ENCODE assay signal across 9 cellular contexts in genomic region chr19:45526143-45526542, GRCh38. TPM values are rescaled to one million over a fixed set of nuclear protein-coding genes. Genes with fewer than 3 reads are reported as not detected.
DNase-seq lines count a peak whose midpoint lies in the region; ATAC-seq and TF ChIP-seq lines count a peak whose summit lies in the region.
"Had no signal": no experiment of that assay in that cellular context is flagged by ENCODE, and none has a peak within 500 bp of the region (broad histone marks: within the 10 kb centered on the region; RNA-seq: fewer than 3 reads in every experiment).

No MANE protein-coding gene starts in this region.

- H3K27ac ChIP-seq in body of pancreas: peak overlapping the region in 2 of 4 donors; percentile 63 to 79
- peak overlapping the region; percentile 58 for H3K27ac ChIP-seq in layer of hippocampus (ENCODE audit: low read depth, low read length)
- peak overlapping the region in 1 of 2 donors; percentile 9 for H3K27ac ChIP-seq in ascending aorta

- intact Hi-C loops in body of pancreas (cut with DNase I): loop anchor here (10.0 kb wide), 1 partner anchor 119 kb away; no protein-coding TSS in a partner anchor
- intact Hi-C loops in ascending aorta (cut with DNase I): no loop called here

- H3K36me3 ChIP-seq in MG63 (peaks cover 63% of the 10 kb centered on the region), body of pancreas (replicated peaks in 1 of 2; ENCODE audit: insufficient read depth in 1 of 2, low read depth in 2 of 2) (no peaks in the 10 kb centered on the region), ascending aorta (peaks cover 37 to 60% of the 10 kb centered on the region in 2 donors)
- H3K36me3 ChIP-seq: breast epithelium had no signal

- H3K27me3 ChIP-seq in MG63 (no peaks in the 10 kb centered on the region), body of pancreas (no peaks in the 10 kb centered on the region), layer of hippocampus (ENCODE audit: control insufficient read depth, insufficient read depth, low read length) (no peaks in the 10 kb centered on the region), ascending aorta (peaks cover 2% of the 10 kb centered on the region)
- H3K27me3 ChIP-seq: breast epithelium had no signal

- WGBS in body of pancreas, 2 donors: 62 to 79% methylated on average over 9 of the region's 9 CpGs

- ATAC-seq in body of pancreas (no peak), GM18861 (IDR thresholded peaks at IDR 0.05; ENCODE audit: unreplicated experiment) (no peak)

- in situ Hi-C loops in Caki2 (cut with HindIII; ENCODE audit: low pct_unique_long_range_greater_than_20kb, low sequenced_read_pairs): no loop called here

- TF ChIP-seq CTCF in body of pancreas (IDR thresholded peaks at IDR 0.05): no peak
- no peak for TF ChIP-seq CTCF in ascending aorta (IDR thresholded peaks at IDR 0.05)

- no peaks in the 10 kb centered on the region for H3K9me3 ChIP-seq in MG63
- H3K9me3 ChIP-seq in body of pancreas: no peaks in the 10 kb centered on the region
- H3K9me3 ChIP-seq in ascending aorta: no peaks in the 10 kb centered on the region
- H3K9me3 ChIP-seq: breast epithelium had no signal

- H3K4me1 ChIP-seq in body of pancreas (peaks cover 45% of the 10 kb centered on the region), ascending aorta (peaks cover 0 to 12% of the 10 kb centered on the region in 2 donors)
- H3K4me1 ChIP-seq: breast epithelium had no signal

- TF ChIP-seq POLR2A in body of pancreas (IDR thresholded peaks at IDR 0.05): no peak

- DNase-seq in Caki2 (ENCODE audit: low read depth): peak; percentile 86
- peak; percentile 83 for DNase-seq in MG63
- peak; percentile 62 to 76 (median 68) for DNase-seq in body of pancreas
- DNase-seq in GM19238 (ENCODE audit: insufficient read length, low spot score): no peak
- no peak for DNase-seq in ascending aorta (ENCODE audit: low spot score in 2 of 2)
- no peak for DNase-seq in RPMI8226

- H3K4me3 ChIP-seq in MG63 (no peak overlapping the region), body of pancreas (no peak overlapping the region), ascending aorta (no peak overlapping the region)
- H3K4me3 ChIP-seq: breast epithelium had no signal

RNA-seq across cellular contexts. Expression of gene VASP, which starts 18.9 kb away (rescaled TPM):
- total RNA-seq in Caki2 (2014; rRNA removed; shearing (Covaris generic); ENCODE audit: low replicate concordance): 98.9 and 123 TPM in 2 replicates
- 129 and 196 TPM in 2 replicates for total RNA-seq in MG63 (2014; rRNA removed; shearing (Covaris generic); ENCODE audit: low replicate concordance)
- total RNA-seq in body of pancreas: 10 to 100 TPM; 27.0 to 29.7 TPM
- 110 TPM for total RNA-seq in ascending aorta

RNA-seq across cellular contexts. Expression of gene PPM1N, which starts 27.9 kb away (rescaled TPM):
- total RNA-seq in Caki2 (2014; rRNA removed; shearing (Covaris generic); ENCODE audit: low replicate concordance): 35.2 and 37.5 TPM in 2 replicates
- total RNA-seq in MG63 (2014; rRNA removed; shearing (Covaris generic); ENCODE audit: low replicate concordance): 6.6 TPM in 1 of 2 replicates, not detected in the other
- total RNA-seq in body of pancreas (not detected), ascending aorta (2.2 TPM)

RNA-seq across cellular contexts. Expression of gene RTN2, which starts 29.3 kb away (rescaled TPM):
- 15.1 and 18.0 TPM in 2 replicates for total RNA-seq in Caki2 (2014; rRNA removed; shearing (Covaris generic); ENCODE audit: low replicate concordance)
- total RNA-seq in MG63 (2014; rRNA removed; shearing (Covaris generic); ENCODE audit: low replicate concordance): 4.9 and 6.1 TPM in 2 replicates
- 1 to 10 TPM; 2.9 to 5.6 TPM for total RNA-seq in body of pancreas
- total RNA-seq in ascending aorta: 37.1 TPM

RNA-seq across cellular contexts. Expression of gene FOSB, which starts 58.3 kb away (rescaled TPM):
- total RNA-seq in Caki2 (2014; rRNA removed; shearing (Covaris generic); ENCODE audit: low replicate concordance): 2.5 and 3.2 TPM in 2 replicates
- 0.33 TPM in 1 of 2 replicates, not detected in the other for total RNA-seq in MG63 (2014; rRNA removed; shearing (Covaris generic); ENCODE audit: low replicate concordance)
- total RNA-seq in body of pancreas: 10 to 100 TPM in 1 of 2 donors, 1 to 10 TPM in 1; 4.2 to 84.7 TPM
- total RNA-seq in ascending aorta: 511 TPM

RNA-seq across cellular contexts. Expression of gene OPA3, which starts 58.5 kb away (rescaled TPM):
- total RNA-seq in Caki2 (2014; rRNA removed; shearing (Covaris generic); ENCODE audit: low replicate concordance): 9.4 and 14.1 TPM in 2 replicates
- 21.2 and 28.7 TPM in 2 replicates for total RNA-seq in MG63 (2014; rRNA removed; shearing (Covaris generic); ENCODE audit: low replicate concordance)
- total RNA-seq in body of pancreas (10 to 100 TPM in 1 of 2 donors, 1 to 10 TPM in 1; 4.2 to 22.7 TPM), ascending aorta (4.5 TPM)

Comparison
In these comparisons a context has a peak if more than half of its experiments do, and no peak if none do; other contexts are left out.
1. DNase-seq: peak in Caki2 (single experiment), MG63 (single experiment) and body of pancreas (4 of 4); none in GM19238 (single experiment), ascending aorta (0 of 2) and RPMI8226 (single experiment).